1 cellular context compared by ENCODE assay signal in the genomic region with DNA sequence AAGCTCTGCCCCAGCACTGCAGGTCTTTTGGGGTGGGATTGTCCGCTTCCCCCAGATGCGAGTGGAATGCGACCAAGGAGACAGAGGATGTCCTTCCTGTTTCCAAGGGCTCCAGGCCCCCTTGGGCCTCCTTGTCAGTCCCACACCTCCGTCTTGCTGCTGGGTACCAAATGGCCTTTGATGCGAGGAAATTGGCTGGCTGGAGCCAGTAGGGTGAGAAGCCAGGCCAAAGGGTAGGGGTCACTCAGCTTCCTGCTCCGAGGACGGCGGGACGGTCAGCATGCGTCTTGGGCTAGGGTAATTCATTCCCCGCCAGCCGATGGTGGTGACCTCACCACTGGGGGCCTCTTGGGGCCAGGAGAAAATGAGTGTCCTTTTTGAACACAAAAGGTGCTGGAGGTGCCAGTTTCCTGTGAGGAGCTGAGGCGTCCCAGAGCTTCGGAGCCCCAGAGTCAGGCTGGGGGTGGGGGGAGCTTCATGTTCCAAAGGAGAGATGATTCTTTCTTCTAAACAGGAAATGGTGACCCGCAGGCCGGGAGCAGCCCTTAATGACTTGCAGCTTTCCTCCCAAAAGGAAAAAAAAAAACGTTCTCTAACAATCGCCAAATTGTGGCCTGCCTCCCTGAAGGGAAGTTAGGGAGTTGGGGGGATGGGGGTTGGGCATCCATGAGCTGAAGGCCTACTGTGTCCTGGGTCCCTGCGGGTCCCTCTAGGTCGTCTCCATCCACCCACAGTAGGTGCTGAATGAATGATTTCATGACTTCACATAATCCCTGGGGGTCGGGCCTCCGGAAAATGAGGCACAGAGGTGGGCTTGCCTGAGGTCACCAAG.
TF ChIP-seq lines count a peak whose summit lies in the region.

No MANE protein-coding gene starts in this region.

TF ChIP-seq in GM23338, 12 proteins besides CTCF, POLR2A, EP300 and RAD21:
- no peak for TF ChIP-seq NANOG (IDR thresholded peaks at IDR 0.05; ENCODE audit: borderline replicate concordance)
- TF ChIP-seq, protein P1, sequence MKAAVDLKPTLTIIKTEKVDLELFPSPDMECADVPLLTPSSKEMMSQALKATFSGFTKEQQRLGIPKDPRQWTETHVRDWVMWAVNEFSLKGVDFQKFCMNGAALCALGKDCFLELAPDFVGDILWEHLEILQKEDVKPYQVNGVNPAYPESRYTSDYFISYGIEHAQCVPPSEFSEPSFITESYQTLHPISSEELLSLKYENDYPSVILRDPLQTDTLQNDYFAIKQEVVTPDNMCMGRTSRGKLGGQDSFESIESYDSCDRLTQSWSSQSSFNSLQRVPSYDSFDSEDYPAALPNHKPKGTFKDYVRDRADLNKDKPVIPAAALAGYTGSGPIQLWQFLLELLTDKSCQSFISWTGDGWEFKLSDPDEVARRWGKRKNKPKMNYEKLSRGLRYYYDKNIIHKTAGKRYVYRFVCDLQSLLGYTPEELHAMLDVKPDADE (IDR thresholded peaks at IDR 0.05): no peak
